Comparison of ENCODE assay signal across 12 cellular contexts in the genomic region with DNA sequence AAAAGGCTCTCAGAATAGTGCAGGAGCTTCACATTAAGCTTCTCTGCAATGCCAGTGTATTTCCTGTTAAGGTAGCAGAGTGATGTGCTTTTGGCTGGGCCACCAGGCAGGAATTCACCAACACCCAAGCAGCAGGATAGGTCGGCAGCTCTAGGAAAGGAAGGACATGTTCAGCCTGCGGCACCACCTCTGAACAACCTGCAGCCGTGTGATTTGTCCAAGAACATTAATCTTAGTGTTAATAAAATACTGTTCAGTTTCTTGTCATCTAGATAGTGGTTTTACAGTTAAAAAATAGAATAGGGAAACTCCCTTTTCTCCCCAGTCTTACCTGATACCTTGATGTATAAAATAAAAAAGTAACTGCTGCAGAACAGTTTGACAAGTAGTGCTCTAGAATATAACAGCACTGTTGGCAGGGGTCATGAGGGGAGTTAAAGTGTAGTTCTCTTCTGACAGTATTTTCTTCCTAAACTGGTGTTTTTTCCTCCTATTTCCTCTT. TPM values are rescaled to one million over a fixed set of nuclear protein-coding genes. Genes with fewer than 3 reads are reported as not detected.
A peak's percentile ranks its signal among the peaks of the same experiment; 100 is the strongest.
DNase-seq lines count a peak whose midpoint lies in the region; ATAC-seq and TF ChIP-seq lines count a peak whose summit lies in the region.
"Had no signal": no experiment of that assay in that cellular context is flagged by ENCODE, and none has a peak within 500 bp of the region (broad histone marks: within the 10 kb centered on the region; RNA-seq: fewer than 3 reads in every experiment).

No MANE protein-coding gene starts in this region.

- DNase-seq in G401 (ENCODE audit: low spot score) (peak; percentile 22), immature natural killer cell (peak in 1 of 3 donors; percentile 10), CD1c-positive myeloid dendritic cell (ENCODE audit: extremely low spot score) (no peak), DMS53 treated with DMSO at 0.1 percent for 48 hours (lab: John Stamatoyannopoulos, UW; ENCODE audit: unreplicated experiment) (no peak), SW 1271 (lab: John Stamatoyannopoulos, UW) (no peak)
- DNase-seq in stimulated activated naive CD4-positive, alpha-beta T cell treated with Interleukin-2 at 50 U/mL for 16 hours (lab: John Stamatoyannopoulos, UW), result no peak
- DNase-seq: KG1; stimulated activated CD8-positive, alpha-beta memory T cell treated with anti-CD3 and anti-CD28 coated beads, Interleukin-4, amount 100 ng/mL, for 48 hours; T1000 had no signal

- peak overlapping the region in 4 of 6 donors; percentile 4 to 65 (median 36) for H3K27ac Mint-ChIP-seq in immature natural killer cell

- no peak overlapping the region for H2AFZ ChIP-seq in OCI-LY3 (ENCODE audit: low read depth, low read length)

- peaks cover 0 to 3% (median 2%) of the 10 kb centered on the region in 3 donors for H3K36me3 Mint-ChIP-seq in immature natural killer cell

- H3K27me3 Mint-ChIP-seq in immature natural killer cell (ENCODE audit: low read depth in 3 of 3), result no peaks in the 10 kb centered on the region

- no peaks in the 10 kb centered on the region for H3K9me3 ChIP-seq in OCI-LY3 (ENCODE audit: insufficient read depth, low read length)

- H3K4me1 Mint-ChIP-seq in immature natural killer cell, result peaks cover 63 to 94% of the 10 kb centered on the region in 2 donors

- H3K9me3 Mint-ChIP-seq in immature natural killer cell, result no peaks in the 10 kb centered on the region

- no peak overlapping the region for H3K9ac ChIP-seq in OCI-LY3 (ENCODE audit: low read length)

- no peak overlapping the region for H3K4me3 Mint-ChIP-seq in immature natural killer cell

- H3K79me2 ChIP-seq in OCI-LY3 (ENCODE audit: low read length), result peaks cover 99% of the 10 kb centered on the region

- H3K27me3 ChIP-seq in OCI-LY3 (ENCODE audit: low read depth, low read length), result no peaks in the 10 kb centered on the region

- peaks cover 17% of the 10 kb centered on the region for H3K4me1 ChIP-seq in OCI-LY3 (ENCODE audit: low read length)

- H3K36me3 ChIP-seq in OCI-LY3 (replicated peaks; ENCODE audit: low read depth, low read length), result peaks cover 14% of the 10 kb centered on the region

- peak overlapping the region; percentile 30 for H3K4me2 ChIP-seq in OCI-LY3 (ENCODE audit: low read length)

- peak; percentile 50 for ATAC-seq in GM21360 (IDR thresholded peaks at IDR 0.05; ENCODE audit: unreplicated experiment)

- peaks cover 98% of the 10 kb centered on the region for H4K20me1 ChIP-seq in OCI-LY3 (ENCODE audit: insufficient read depth, low read length)

- in situ Hi-C loops in G401 (cut with HindIII; ENCODE audit: low sequenced_read_pairs), result no loop called here

- H3K4me3 ChIP-seq in OCI-LY3 (ENCODE audit: low read length), result peak overlapping the region; percentile 18
- H3K4me3 ChIP-seq: lung had no signal

- no peak overlapping the region for H3K27ac ChIP-seq in OCI-LY3 (ENCODE audit: low read length)

- no peak for TF ChIP-seq CTCF in OCI-LY3 (IDR thresholded peaks at IDR 0.05; ENCODE audit: low read depth, low read length)

RNA-seq across cellular contexts. Expression of gene ZNF292, which starts 18.8 kb away (rescaled TPM):
- 6.9 and 13.5 TPM in 2 replicates for total RNA-seq in G401 (2014; rRNA removed; shearing (Covaris generic))
- polyA plus RNA-seq in immature natural killer cell, result 10 to 100 TPM in 2 of 3 donors, 1 to 10 TPM in 1; 10.0 to 29.8 (median 11.8) TPM
